ENCODE assay signal across 25 cellular contexts in genomic region chr3:138284079-138284478, GRCh38. TPM values are rescaled to one million over a fixed set of nuclear protein-coding genes. Genes with fewer than 3 reads are reported as not detected.
"Had no signal": no experiment of that assay in that cellular context is flagged by ENCODE, and none has a peak within 500 bp of the region (broad histone marks: within the 10 kb centered on the region; RNA-seq: fewer than 3 reads in every experiment).

No MANE protein-coding gene starts in this region.

- H3K4me1 ChIP-seq: gastroesophageal sphincter, left ventricle myocardium inferior, lower lobe of right lung, neural progenitor cell, pancreas, thyroid gland had no signal

- H3K4me3 ChIP-seq: gastroesophageal sphincter, left ventricle myocardium inferior, lower lobe of right lung, neural progenitor cell, pancreas, suprapubic skin, thyroid gland had no signal

- H3K27ac ChIP-seq: gastroesophageal sphincter, left ventricle myocardium inferior, lower lobe of right lung, neural progenitor cell, pancreas, suprapubic skin, thyroid gland had no signal

- H3K4me1 Mint-ChIP-seq: immature natural killer cell; neural progenitor cell; stimulated activated naive B cell treated with anti-CD40 and anti-IgM and Interleukin-4, amounts not matched to agents 10 μg/mL and 1 μg/mL and 100 μg/mL, for 72 hours had no signal

- DNase-seq: cerebellar nuclear complex; effector memory CD8-positive, alpha-beta T cell; erythroblast; glutamatergic neuron; immature natural killer cell; kidney; left cardiac atrium; left ventricle myocardium inferior; lower lobe of right lung; mesenchymal stem cell; midbrain; occipital lobe; pancreas; right cardiac atrium; small intestine; stimulated activated CD4-positive, alpha-beta T cell treated with anti-CD3 and anti-CD28 coated beads, Interleukin-4, amount 100 ng/mL, for 24 hours; stimulated activated naive B cell treated with anti-CD40 and anti-IgM and Interleukin-4, amounts not matched to agents 10 μg/mL and 1 μg/mL and 100 μg/mL, for 72 hours; thyroid gland had no signal

- H2AFZ ChIP-seq: neural progenitor cell had no signal

- H3K36me3 ChIP-seq: neural progenitor cell had no signal

- H3K9me3 Mint-ChIP-seq: dendritic cell treated with granulocyte-macrophage colony-stimulating factor and Interleukin-4, amounts not matched to agents 40 ng/mL and 50 ng/mL, for 4 days; effector memory CD8-positive, alpha-beta T cell; immature natural killer cell; natural killer cell treated with Interleukin-12 subunit alpha and Interleukin-12 subunit beta and Interleukin-15 and Interleukin-18, amount 100 ng/mL, for 72 hours; neural progenitor cell; stimulated activated naive B cell treated with anti-CD40 and anti-IgM and Interleukin-4, amounts not matched to agents 10 μg/mL and 1 μg/mL and 100 μg/mL, for 72 hours had no signal

- H3K9me3 ChIP-seq: gastroesophageal sphincter, left ventricle myocardium inferior, lower lobe of right lung, pancreas, suprapubic skin, thyroid gland had no signal

- H3K4me2 ChIP-seq: neural progenitor cell had no signal

- ATAC-seq: effector memory CD8-positive, alpha-beta T cell; gastroesophageal sphincter; left cardiac atrium; lower lobe of right lung; pancreas; right cardiac atrium; stimulated activated naive B cell treated with anti-CD40 and anti-IgM and Interleukin-4, amounts not matched to agents 10 μg/mL and 1 μg/mL and 100 μg/mL, for 72 hours had no signal

- H3K27ac Mint-ChIP-seq: dendritic cell treated with granulocyte-macrophage colony-stimulating factor and Interleukin-4, amounts not matched to agents 40 ng/mL and 50 ng/mL, for 4 days; natural killer cell treated with Interleukin-12 subunit alpha and Interleukin-12 subunit beta and Interleukin-15 and Interleukin-18, amount 100 ng/mL, for 72 hours; neural progenitor cell; stimulated activated naive B cell treated with anti-CD40 and anti-IgM and Interleukin-4, amounts not matched to agents 10 μg/mL and 1 μg/mL and 100 μg/mL, for 72 hours; type B pancreatic cell had no signal

- H3K9ac ChIP-seq: neural progenitor cell had no signal

- H3K4me3 Mint-ChIP-seq: dendritic cell treated with granulocyte-macrophage colony-stimulating factor and Interleukin-4, amounts not matched to agents 40 ng/mL and 50 ng/mL, for 4 days; effector memory CD8-positive, alpha-beta T cell; immature natural killer cell; natural killer cell treated with Interleukin-12 subunit alpha and Interleukin-12 subunit beta and Interleukin-15 and Interleukin-18, amount 100 ng/mL, for 72 hours; neural progenitor cell; stimulated activated naive B cell treated with anti-CD40 and anti-IgM and Interleukin-4, amounts not matched to agents 10 μg/mL and 1 μg/mL and 100 μg/mL, for 72 hours; type B pancreatic cell had no signal

- H3K27me3 ChIP-seq: gastroesophageal sphincter, neural progenitor cell, pancreas, suprapubic skin, thyroid gland had no signal

- H3K27me3 Mint-ChIP-seq: dendritic cell treated with granulocyte-macrophage colony-stimulating factor and Interleukin-4, amounts not matched to agents 40 ng/mL and 50 ng/mL, for 4 days; effector memory CD8-positive, alpha-beta T cell; natural killer cell treated with Interleukin-12 subunit alpha and Interleukin-12 subunit beta and Interleukin-15 and Interleukin-18, amount 100 ng/mL, for 72 hours; progenitor cell of endocrine pancreas; stimulated activated naive B cell treated with anti-CD40 and anti-IgM and Interleukin-4, amounts not matched to agents 10 μg/mL and 1 μg/mL and 100 μg/mL, for 72 hours; type B pancreatic cell had no signal

RNA-seq across cellular contexts. Expression of gene NME9, which starts 45.6 kb away (rescaled TPM):
- total RNA-seq: left cardiac atrium; left ventricle myocardium inferior; natural killer cell treated with Interleukin-12 subunit alpha and Interleukin-12 subunit beta and Interleukin-15 and Interleukin-18, amount 100 ng/mL, for 72 hours had no signal
